1 cellular context compared by ENCODE assay signal in genomic region chr6:26026833-26027490, GRCh38.
TF ChIP-seq lines count a peak whose summit lies in the region.

No MANE protein-coding gene starts in this region.

TF ChIP-seq in HepG2, 621 proteins besides CTCF, POLR2A, EP300 and RAD21 (continued from another document and continues in another):
- TF ChIP-seq, protein P1, sequence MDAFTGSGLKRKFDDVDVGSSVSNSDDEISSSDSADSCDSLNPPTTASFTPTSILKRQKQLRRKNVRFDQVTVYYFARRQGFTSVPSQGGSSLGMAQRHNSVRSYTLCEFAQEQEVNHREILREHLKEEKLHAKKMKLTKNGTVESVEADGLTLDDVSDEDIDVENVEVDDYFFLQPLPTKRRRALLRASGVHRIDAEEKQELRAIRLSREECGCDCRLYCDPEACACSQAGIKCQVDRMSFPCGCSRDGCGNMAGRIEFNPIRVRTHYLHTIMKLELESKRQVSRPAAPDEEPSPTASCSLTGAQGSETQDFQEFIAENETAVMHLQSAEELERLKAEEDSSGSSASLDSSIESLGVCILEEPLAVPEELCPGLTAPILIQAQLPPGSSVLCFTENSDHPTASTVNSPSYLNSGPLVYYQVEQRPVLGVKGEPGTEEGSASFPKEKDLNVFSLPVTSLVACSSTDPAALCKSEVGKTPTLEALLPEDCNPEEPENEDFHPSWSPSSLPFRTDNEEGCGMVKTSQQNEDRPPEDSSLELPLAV (CRISPR knock-in tag; conservative IDR thresholded peaks at IDR 0.05; ENCODE audit: low read depth): no peak
- TF ChIP-seq CHCHD3 (CRISPR knock-in tag; IDR thresholded peaks at IDR 0.05): no peak
- no peak for TF ChIP-seq ZKSCAN5 (CRISPR knock-in tag; IDR thresholded peaks at IDR 0.05)
- no peak for TF ChIP-seq KDM6A (CRISPR knock-in tag; IDR thresholded peaks at IDR 0.05; ENCODE audit: low read depth)
- TF ChIP-seq PHF20 (CRISPR knock-in tag; IDR thresholded peaks at IDR 0.05): peak; percentile 62
- no peak for TF ChIP-seq ZNF382 (CRISPR knock-in tag; IDR thresholded peaks at IDR 0.05; ENCODE audit: borderline replicate concordance)
- TF ChIP-seq PHF21A (CRISPR knock-in tag; IDR thresholded peaks at IDR 0.05): peak; percentile 78
- peak; percentile 93 for TF ChIP-seq HNF1B (CRISPR knock-in tag; IDR thresholded peaks at IDR 0.05)
- TF ChIP-seq ZFY (CRISPR knock-in tag; IDR thresholded peaks at IDR 0.05): peak; percentile 44; the same call in 1 of the 2 replicates
- 0 out of 2 replicates have a peak, but pooled peaks have one; percentile 33 for TF ChIP-seq PPARG (CRISPR knock-in tag; conservative IDR thresholded peaks at IDR 0.05)
- peak; percentile 80 for TF ChIP-seq ZNF687 (CRISPR knock-in tag; IDR thresholded peaks at IDR 0.05)
- TF ChIP-seq HCFC1 (IDR thresholded peaks at IDR 0.05; ENCODE audit: low read depth, low read length): no peak
- TF ChIP-seq ZNF3 (CRISPR knock-in tag; IDR thresholded peaks at IDR 0.05): no peak; the same call in 1 of the 2 replicates
- peak; percentile 56; the same call in 1 of the 2 replicates for TF ChIP-seq ZNF737 (CRISPR knock-in tag; IDR thresholded peaks at IDR 0.05; ENCODE audit: borderline replicate concordance)
- TF ChIP-seq PAX8 (CRISPR knock-in tag; IDR thresholded peaks at IDR 0.05; ENCODE audit: borderline replicate concordance): no peak
- TF ChIP-seq SIX1 (CRISPR knock-in tag; IDR thresholded peaks at IDR 0.05; ENCODE audit: borderline replicate concordance): peak; percentile 69; the same call in 1 of the 2 replicates
- TF ChIP-seq KLF15 (CRISPR knock-in tag; IDR thresholded peaks at IDR 0.05; ENCODE audit: borderline replicate concordance): no peak
- TF ChIP-seq, protein P2, sequence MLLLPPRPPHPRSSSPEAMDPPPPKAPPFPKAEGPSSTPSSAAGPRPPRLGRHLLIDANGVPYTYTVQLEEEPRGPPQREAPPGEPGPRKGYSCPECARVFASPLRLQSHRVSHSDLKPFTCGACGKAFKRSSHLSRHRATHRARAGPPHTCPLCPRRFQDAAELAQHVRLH (CRISPR knock-in tag; IDR thresholded peaks at IDR 0.05; ENCODE audit: borderline replicate concordance, low read depth): peak; percentile 84
- peak; percentile 94; the same call in 1 of the 2 replicates for TF ChIP-seq YEATS2 (CRISPR knock-in tag; IDR thresholded peaks at IDR 0.05; ENCODE audit: borderline replicate concordance)
- TF ChIP-seq, protein P3, sequence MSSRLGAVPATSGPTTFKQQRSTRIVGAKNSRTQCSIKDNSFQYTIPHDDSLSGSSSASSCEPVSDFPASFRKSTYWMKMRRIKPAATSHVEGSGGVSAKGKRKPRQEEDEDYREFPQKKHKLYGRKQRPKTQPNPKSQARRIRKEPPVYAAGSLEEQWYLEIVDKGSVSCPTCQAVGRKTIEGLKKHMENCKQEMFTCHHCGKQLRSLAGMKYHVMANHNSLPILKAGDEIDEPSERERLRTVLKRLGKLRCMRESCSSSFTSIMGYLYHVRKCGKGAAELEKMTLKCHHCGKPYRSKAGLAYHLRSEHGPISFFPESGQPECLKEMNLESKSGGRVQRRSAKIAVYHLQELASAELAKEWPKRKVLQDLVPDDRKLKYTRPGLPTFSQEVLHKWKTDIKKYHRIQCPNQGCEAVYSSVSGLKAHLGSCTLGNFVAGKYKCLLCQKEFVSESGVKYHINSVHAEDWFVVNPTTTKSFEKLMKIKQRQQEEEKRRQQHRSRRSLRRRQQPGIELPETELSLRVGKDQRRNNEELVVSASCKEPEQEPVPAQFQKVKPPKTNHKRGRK (CRISPR knock-in tag; IDR thresholded peaks at IDR 0.05): no peak
- peak; percentile 85 for TF ChIP-seq ZNF878 (CRISPR knock-in tag; IDR thresholded peaks at IDR 0.05)
- no peak for TF ChIP-seq ZNF703 (CRISPR knock-in tag; IDR thresholded peaks at IDR 0.05; ENCODE audit: borderline replicate concordance)
- TF ChIP-seq ZNF784 (CRISPR knock-in tag; IDR thresholded peaks at IDR 0.05; ENCODE audit: borderline replicate concordance): peak; percentile 77; the same call in 1 of the 2 replicates
- peak; percentile 91 for TF ChIP-seq E2F1 (CRISPR knock-in tag; IDR thresholded peaks at IDR 0.05)
- TF ChIP-seq ZNF563 (CRISPR knock-in tag; IDR thresholded peaks at IDR 0.05): peak; percentile 82
- TF ChIP-seq ZNF891 (CRISPR knock-in tag; IDR thresholded peaks at IDR 0.05): no peak; the same call in none of the 2 replicates
- TF ChIP-seq, protein P4, sequence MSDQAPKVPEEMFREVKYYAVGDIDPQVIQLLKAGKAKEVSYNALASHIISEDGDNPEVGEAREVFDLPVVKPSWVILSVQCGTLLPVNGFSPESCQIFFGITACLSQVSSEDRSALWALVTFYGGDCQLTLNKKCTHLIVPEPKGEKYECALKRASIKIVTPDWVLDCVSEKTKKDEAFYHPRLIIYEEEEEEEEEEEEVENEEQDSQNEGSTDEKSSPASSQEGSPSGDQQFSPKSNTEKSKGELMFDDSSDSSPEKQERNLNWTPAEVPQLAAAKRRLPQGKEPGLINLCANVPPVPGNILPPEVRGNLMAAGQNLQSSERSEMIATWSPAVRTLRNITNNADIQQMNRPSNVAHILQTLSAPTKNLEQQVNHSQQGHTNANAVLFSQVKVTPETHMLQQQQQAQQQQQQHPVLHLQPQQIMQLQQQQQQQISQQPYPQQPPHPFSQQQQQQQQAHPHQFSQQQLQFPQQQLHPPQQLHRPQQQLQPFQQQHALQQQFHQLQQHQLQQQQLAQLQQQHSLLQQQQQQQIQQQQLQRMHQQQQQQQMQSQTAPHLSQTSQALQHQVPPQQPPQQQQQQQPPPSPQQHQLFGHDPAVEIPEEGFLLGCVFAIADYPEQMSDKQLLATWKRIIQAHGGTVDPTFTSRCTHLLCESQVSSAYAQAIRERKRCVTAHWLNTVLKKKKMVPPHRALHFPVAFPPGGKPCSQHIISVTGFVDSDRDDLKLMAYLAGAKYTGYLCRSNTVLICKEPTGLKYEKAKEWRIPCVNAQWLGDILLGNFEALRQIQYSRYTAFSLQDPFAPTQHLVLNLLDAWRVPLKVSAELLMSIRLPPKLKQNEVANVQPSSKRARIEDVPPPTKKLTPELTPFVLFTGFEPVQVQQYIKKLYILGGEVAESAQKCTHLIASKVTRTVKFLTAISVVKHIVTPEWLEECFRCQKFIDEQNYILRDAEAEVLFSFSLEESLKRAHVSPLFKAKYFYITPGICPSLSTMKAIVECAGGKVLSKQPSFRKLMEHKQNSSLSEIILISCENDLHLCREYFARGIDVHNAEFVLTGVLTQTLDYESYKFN (CRISPR knock-in tag; conservative IDR thresholded peaks at IDR 0.05): peak; percentile 30; the same call in 1 of the 2 replicates
- TF ChIP-seq NFATC3 (CRISPR knock-in tag; IDR thresholded peaks at IDR 0.05): peak; percentile 99
- TF ChIP-seq, protein P5, sequence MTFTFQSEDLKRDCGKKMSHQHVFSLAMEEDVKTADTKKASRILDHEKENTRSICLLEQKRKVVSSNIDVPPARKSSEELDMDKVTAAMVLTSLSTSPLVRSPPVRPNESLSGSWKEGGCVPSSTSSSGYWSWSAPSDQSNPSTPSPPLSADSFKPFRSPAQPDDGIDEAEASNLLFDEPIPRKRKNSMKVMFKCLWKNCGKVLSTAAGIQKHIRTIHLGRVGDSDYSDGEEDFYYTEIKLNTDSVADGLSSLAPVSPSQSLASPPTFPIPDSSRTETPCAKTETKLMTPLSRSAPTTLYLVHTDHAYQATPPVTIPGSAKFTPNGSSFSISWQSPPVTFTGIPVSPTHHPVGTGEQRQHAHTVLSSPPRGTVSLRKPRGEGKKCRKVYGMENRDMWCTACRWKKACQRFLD (CRISPR knock-in tag; IDR thresholded peaks at IDR 0.05; ENCODE audit: borderline replicate concordance): no peak; the same call in 1 of the 2 replicates
- peak; percentile 96 for TF ChIP-seq ZNF468 (CRISPR knock-in tag; IDR thresholded peaks at IDR 0.05)
- peak; percentile 83 for TF ChIP-seq ATF7-NPFF (CRISPR knock-in tag; IDR thresholded peaks at IDR 0.05; ENCODE audit: low read depth)
- no peak; the same call in 1 of the 2 replicates for TF ChIP-seq KDM5A (IDR thresholded peaks at IDR 0.05; ENCODE audit: borderline replicate concordance, low read length)
- TF ChIP-seq ZNF761 (CRISPR knock-in tag; conservative IDR thresholded peaks at IDR 0.05): no peak; the same call in 1 of the 2 replicates
- TF ChIP-seq RORA (CRISPR knock-in tag; IDR thresholded peaks at IDR 0.05): no peak; the same call in 1 of the 2 replicates
- TF ChIP-seq HOXD1 (CRISPR knock-in tag; IDR thresholded peaks at IDR 0.05): peak; percentile 44; the same call in 1 of the 2 replicates
- peak; percentile 99 for TF ChIP-seq TGIF2 (CRISPR knock-in tag; IDR thresholded peaks at IDR 0.05)
- TF ChIP-seq ZNF746 (CRISPR knock-in tag; IDR thresholded peaks at IDR 0.05): 0 out of 2 replicates have a peak, but pooled peaks have one; percentile 53
- TF ChIP-seq SOX13 (IDR thresholded peaks at IDR 0.05): peak; percentile 87
- TF ChIP-seq SOX13 (CRISPR knock-in tag; conservative IDR thresholded peaks at IDR 0.05 in 1 of 2, IDR thresholded peaks at IDR 0.05 in 1 of 2): peak in 1 of 2 experiments; percentile 81; a peak in 2 of 4 replicates
- peak; percentile 48; the same call in 1 of the 2 replicates for TF ChIP-seq SP2 (CRISPR knock-in tag; IDR thresholded peaks at IDR 0.05)
- TF ChIP-seq, protein P6, sequence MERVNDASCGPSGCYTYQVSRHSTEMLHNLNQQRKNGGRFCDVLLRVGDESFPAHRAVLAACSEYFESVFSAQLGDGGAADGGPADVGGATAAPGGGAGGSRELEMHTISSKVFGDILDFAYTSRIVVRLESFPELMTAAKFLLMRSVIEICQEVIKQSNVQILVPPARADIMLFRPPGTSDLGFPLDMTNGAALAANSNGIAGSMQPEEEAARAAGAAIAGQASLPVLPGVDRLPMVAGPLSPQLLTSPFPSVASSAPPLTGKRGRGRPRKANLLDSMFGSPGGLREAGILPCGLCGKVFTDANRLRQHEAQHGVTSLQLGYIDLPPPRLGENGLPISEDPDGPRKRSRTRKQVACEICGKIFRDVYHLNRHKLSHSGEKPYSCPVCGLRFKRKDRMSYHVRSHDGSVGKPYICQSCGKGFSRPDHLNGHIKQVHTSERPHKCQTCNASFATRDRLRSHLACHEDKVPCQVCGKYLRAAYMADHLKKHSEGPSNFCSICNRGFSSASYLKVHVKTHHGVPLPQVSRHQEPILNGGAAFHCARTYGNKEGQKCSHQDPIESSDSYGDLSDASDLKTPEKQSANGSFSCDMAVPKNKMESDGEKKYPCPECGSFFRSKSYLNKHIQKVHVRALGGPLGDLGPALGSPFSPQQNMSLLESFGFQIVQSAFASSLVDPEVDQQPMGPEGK (CRISPR knock-in tag; IDR thresholded peaks at IDR 0.05): peak; percentile 44
- peak; percentile 74 for TF ChIP-seq NCOA2 (CRISPR knock-in tag; IDR thresholded peaks at IDR 0.05)
- TF ChIP-seq SIN3A (IDR thresholded peaks at IDR 0.05; ENCODE audit: borderline replicate concordance, low read depth, low read length): peak; percentile 99
- peak; percentile 78; the same call in 1 of the 2 replicates for TF ChIP-seq SNAPC5 (CRISPR knock-in tag; IDR thresholded peaks at IDR 0.05; ENCODE audit: borderline replicate concordance)
